Comparison of ENCODE assay signal across 8 cellular contexts in the genomic region with DNA sequence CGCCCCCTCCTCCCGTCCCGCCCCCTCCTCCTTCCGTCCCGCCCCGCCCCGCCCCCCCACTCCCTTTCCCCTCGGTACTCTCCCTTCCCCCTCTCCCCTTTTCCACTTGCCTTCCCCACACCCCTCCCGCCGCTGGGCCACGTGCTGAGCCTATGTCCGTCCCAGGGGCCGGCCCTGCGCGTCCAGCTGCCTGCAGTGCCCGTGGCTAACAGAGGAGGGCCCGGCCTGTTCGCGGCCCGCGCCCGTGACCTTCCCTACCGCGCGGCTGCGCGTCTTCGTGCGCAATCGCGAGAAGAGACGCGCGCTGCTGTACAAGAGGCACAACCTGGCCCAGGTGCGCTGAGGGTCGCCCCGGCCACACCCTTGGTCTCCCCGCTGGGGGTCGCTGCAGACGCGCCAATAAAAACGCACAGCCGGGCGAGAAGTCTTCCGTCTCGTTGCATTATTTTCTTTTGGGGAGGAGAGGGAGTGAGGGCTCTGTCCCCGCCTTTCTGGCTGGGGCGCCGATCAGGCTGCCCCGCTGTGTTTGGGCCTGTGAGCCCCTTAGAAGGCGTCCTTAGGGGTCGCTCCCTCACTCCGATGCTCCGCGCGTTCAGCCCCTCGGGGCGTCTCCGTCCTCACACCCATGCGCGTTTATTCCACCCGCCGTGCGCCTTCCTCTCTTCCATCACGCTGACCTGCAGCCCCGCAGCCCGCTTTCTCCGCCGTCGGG. TPM values are rescaled to one million over a fixed set of nuclear protein-coding genes. Genes with fewer than 3 reads are reported as not detected.
DNase-seq lines count a peak whose midpoint lies in the region; ATAC-seq and TF ChIP-seq lines count a peak whose summit lies in the region.

No MANE protein-coding gene starts in this region.

- no peak overlapping the region for H3K4ac ChIP-seq in mesendoderm (ENCODE audit: low read depth, low read length)

- no peak overlapping the region for H2BK5ac ChIP-seq in mesendoderm (ENCODE audit: low read length)

- peak overlapping the region; percentile 73 for H3K4me3 Mint-ChIP-seq in endodermal cell

- H4K5ac ChIP-seq in mesendoderm (ENCODE audit: low read length): no peak overlapping the region

- no peaks in the 10 kb centered on the region for H3K79me2 ChIP-seq in mesendoderm (ENCODE audit: control insufficient read depth, insufficient read depth, low read length)

- H3K4me1 ChIP-seq in endodermal cell (ENCODE audit: control insufficient read depth, insufficient read depth, low read length) (no peaks in the 10 kb centered on the region), mesendoderm (ENCODE audit: control insufficient read depth, low read depth, low read length) (no peaks in the 10 kb centered on the region)

- no peak overlapping the region for H3K27ac ChIP-seq in endodermal cell (ENCODE audit: low read depth, low read length)
- H3K27ac ChIP-seq in mesendoderm (ENCODE audit: low read depth, low read length): no peak overlapping the region

- H3K36me3 ChIP-seq in endodermal cell (ENCODE audit: control insufficient read depth, insufficient read depth, low read length) (no peaks in the 10 kb centered on the region), mesendoderm (ENCODE audit: control insufficient read depth, insufficient read depth, low read length) (no peaks in the 10 kb centered on the region)

- peak overlapping the region; percentile 67 for H3K27ac Mint-ChIP-seq in endodermal cell

- DNase-seq in NCI-H345 (lab: John Stamatoyannopoulos, UW) (peak; percentile 75), endodermal cell (peak; percentile 97), mesendoderm (peak; percentile 90)
- DNase-seq in activated CD8-positive, alpha-beta memory T cell treated with anti-CD3 and anti-CD28 coated beads for 48 hours (ENCODE audit: low read depth in 2 of 3, low spot score in 2 of 3): peak; percentile 18 to 33 (median 28)
- DNase-seq in stimulated activated CD8-positive, alpha-beta memory T cell treated with anti-CD3 and anti-CD28 coated beads, Interleukin-12 subunit alpha, Interleukin-12 subunit beta, amount 100 ng/mL, for 4 hours (ENCODE audit: low read depth): peak; percentile 10

- peak overlapping the region; percentile 30 for H3K9ac ChIP-seq in endodermal cell (ENCODE audit: extremely low read depth, low read length, poor library complexity, severe bottlenecking)
- H3K9ac ChIP-seq in mesendoderm (ENCODE audit: low read length): peak overlapping the region; percentile 80

- H2BK15ac ChIP-seq in mesendoderm (replicated peaks; ENCODE audit: low read depth): no peak overlapping the region

- H3K9me3 Mint-ChIP-seq in endodermal cell: no peaks in the 10 kb centered on the region

- H3K18ac ChIP-seq in mesendoderm (ENCODE audit: low read length): peak overlapping the region; percentile 31

- H4K8ac ChIP-seq in mesendoderm (ENCODE audit: low read depth, low read length): no peak overlapping the region

- no peaks in the 10 kb centered on the region for H3K9me3 ChIP-seq in endodermal cell (ENCODE audit: control insufficient read depth, low read length)

- H2BK120ac ChIP-seq in mesendoderm (ENCODE audit: low read depth, low read length): no peak overlapping the region

- H3K27me3 Mint-ChIP-seq in endodermal cell (ENCODE audit: insufficient read depth): peaks cover 52% of the 10 kb centered on the region

- ATAC-seq in HG03432 (IDR thresholded peaks at IDR 0.05; ENCODE audit: unreplicated experiment) (no peak), GM18873 (IDR thresholded peaks at IDR 0.05; ENCODE audit: low FRiP score, unreplicated experiment) (no peak)

- H3K56ac ChIP-seq in mesendoderm (ENCODE audit: low read length): peak overlapping the region; percentile 88

- peak overlapping the region; percentile 84 for H3K4me2 ChIP-seq in mesendoderm (ENCODE audit: low read length)

- peak overlapping the region; percentile 59 for H3K23ac ChIP-seq in mesendoderm (ENCODE audit: low read length)

- H3K27me3 ChIP-seq in endodermal cell (ENCODE audit: control insufficient read depth, insufficient read depth, low read length, poor library complexity, severe bottlenecking): peaks cover 47% of the 10 kb centered on the region
- H3K27me3 ChIP-seq in mesendoderm (ENCODE audit: insufficient read depth, low read length, poor library complexity): peaks cover 3% of the 10 kb centered on the region

- H3K4me3 ChIP-seq in endodermal cell (ENCODE audit: low read length) (peak overlapping the region; percentile 81), mesendoderm (ENCODE audit: low read length) (peak overlapping the region; percentile 48)

- H2AK5ac ChIP-seq in mesendoderm (ENCODE audit: low read length): no peak overlapping the region

- no peaks in the 10 kb centered on the region for H3K36me3 Mint-ChIP-seq in endodermal cell (ENCODE audit: low read depth)

- H3K79me1 ChIP-seq in mesendoderm (ENCODE audit: low read length): no peaks in the 10 kb centered on the region

- TF ChIP-seq CTCF in GM12874 (IDR thresholded peaks at IDR 0.05; ENCODE audit: insufficient read depth, low read depth, low read length) (peak; percentile 48), endodermal cell (conservative IDR thresholded peaks at IDR 0.05) (peak; percentile 94)

- H3K4me1 Mint-ChIP-seq in endodermal cell: peaks cover 4% of the 10 kb centered on the region

- 1 to 2% methylated on average over 30 to 62 of the region's 70 CpGs for WGBS in endodermal cell (ENCODE audit: insufficient coverage in 1 of 2, insufficient read length in 1 of 2), 2 experiments
- no CpG with 5 or more reads among the region's 70 CpGs for WGBS in mesendoderm (ENCODE audit: extremely low coverage, insufficient coverage, low lambda C conversion rate)

RNA-seq across cellular contexts. Expression of a gene that starts 28.0 kb away (rescaled TPM):
- total RNA-seq in endodermal cell: 10 to 100 TPM; 33.8 to 38.9 TPM
- 18.2 TPM for polyA plus RNA-seq in endodermal cell (2013, experiment 1 of 2)
- 19.0 TPM for polyA plus RNA-seq in endodermal cell (2013, experiment 2 of 2)
- 15.8 TPM for polyA plus RNA-seq in mesendoderm (2013, experiment 1 of 2)
- 15.4 TPM for polyA plus RNA-seq in mesendoderm (2013, experiment 2 of 2)

RNA-seq across cellular contexts. Expression of a gene that starts 38.1 kb away (rescaled TPM):
- 10 to 100 TPM in 1 of 2 donors, 1 to 10 TPM in 1; 8.4 to 19.6 TPM for total RNA-seq in endodermal cell
- 4.8 TPM for polyA plus RNA-seq in endodermal cell (2013, experiment 1 of 2)
- polyA plus RNA-seq in endodermal cell (2013, experiment 2 of 2): 3.4 TPM
- polyA plus RNA-seq in mesendoderm (2013, experiment 1 of 2): 1.4 TPM
- polyA plus RNA-seq in mesendoderm (2013, experiment 2 of 2): 1.1 TPM

Comparison
In these comparisons a context has a peak if more than half of its experiments do, and no peak if none do; other contexts are left out.
1. DNase-seq: peak in every context shown above with its lines; median percentile 97 in endodermal cell; 90 in mesendoderm; 75 in NCI-H345; 28 in activated CD8-positive, alpha-beta memory T cell treated with anti-CD3 and anti-CD28 coated beads for 48 hours; 10 in stimulated activated CD8-positive, alpha-beta memory T cell treated with anti-CD3 and anti-CD28 coated beads, Interleukin-12 subunit alpha, Interleukin-12 subunit beta, amount 100 ng/mL, for 4 hours.